ENCODE assay signal across 8 cellular contexts in the genomic region with DNA sequence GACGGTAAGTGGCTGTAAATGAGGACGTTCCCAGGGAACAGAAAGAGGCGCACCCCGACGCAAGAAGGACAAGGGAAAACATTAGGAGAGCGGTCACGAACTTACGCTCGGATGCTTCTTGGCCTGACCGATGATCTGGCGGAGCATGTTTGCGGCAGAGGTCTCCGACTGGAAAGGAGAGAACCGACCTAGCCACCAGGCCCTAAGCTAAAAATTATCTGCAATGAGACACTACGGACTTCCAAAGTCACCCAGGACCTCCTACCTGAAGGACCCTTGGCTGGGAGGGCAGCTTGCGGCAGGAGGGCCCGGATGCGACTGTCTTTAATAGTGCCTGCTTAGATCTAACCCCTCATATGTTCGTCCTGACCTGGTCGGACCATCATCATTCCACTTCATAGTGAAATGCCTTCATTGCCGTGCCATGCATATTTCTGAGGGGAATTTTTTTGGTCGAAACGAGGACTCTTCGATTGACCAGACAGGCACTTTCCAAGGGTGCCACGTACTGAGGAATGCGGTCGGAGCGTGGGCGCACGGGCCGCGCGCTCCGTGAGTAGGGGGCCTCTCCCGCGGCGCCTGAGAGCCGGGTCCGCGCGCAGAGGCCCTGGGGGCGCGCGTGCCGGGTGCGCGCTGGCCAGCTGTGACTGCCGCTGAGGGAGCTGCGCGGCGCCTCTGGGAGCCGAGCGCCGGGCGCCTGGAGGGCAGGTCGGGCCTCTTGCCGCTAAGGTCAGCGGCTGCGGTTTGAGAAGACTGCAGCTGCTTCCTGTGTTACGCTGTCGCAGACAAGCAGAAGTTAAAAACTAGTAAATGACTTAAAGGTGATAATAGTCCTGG. TPM values are rescaled to one million over a fixed set of nuclear protein-coding genes. Genes with fewer than 3 reads are reported as not detected.
DNase-seq lines count a peak whose midpoint lies in the region; ATAC-seq, FAIRE-seq and TF ChIP-seq lines count a peak whose summit lies in the region.

No MANE protein-coding gene starts in this region.

- peak; percentile 89 for DNase-seq in NCI-H2029 treated with DMSO at 0.1 percent for 48 hours (lab: John Stamatoyannopoulos, UW)
- peak; percentile 90 for DNase-seq in T1000 (lab: John Stamatoyannopoulos, UW)
- peak; percentile 88 for DNase-seq in GM12878 (ENCODE audit: low read depth, low spot score)
- peak; percentile 79 for DNase-seq in iPS DF 4.7 (ENCODE audit: extremely low read depth, low spot score)
- DNase-seq in sciatic nerve (ENCODE audit: low spot score) = peak; percentile 89

- TF ChIP-seq CTCF in 22Rv1 (IDR thresholded peaks at IDR 0.05) (no peak), GM12878 (IDR thresholded peaks at IDR 0.05 in 2 of 3, conservative IDR thresholded peaks at IDR 0.05 in 1 of 3; ENCODE audit: control insufficient read depth in 2 of 3, extremely low read depth in 1 of 3, insufficient read depth in 1 of 3, low read depth in 3 of 3, low read length in 3 of 3) (no peak)

- under 1% methylated on average over 61 of the region's 61 CpGs for WGBS in GM12878 (ENCODE audit: insufficient coverage, insufficient replicate concordance, low lambda C conversion rate, missing lambda C conversion rate)

- CTCF ChIA-PET in GM12878 (lab: Yijun Ruan, JAX) = interaction anchor here (0.6 kb wide), 1 partner anchor 10 kb away, joined by 3 read pairs; no protein-coding TSS in a partner anchor

- ATAC-seq in GM18517 (IDR thresholded peaks at IDR 0.05; ENCODE audit: unreplicated experiment) (peak; percentile 85), HG03025 (IDR thresholded peaks at IDR 0.05; ENCODE audit: low FRiP score, unreplicated experiment) (peak; percentile 87), GM12878 (peak; percentile 94), sciatic nerve (peak; percentile 99)

- H3K27ac ChIP-seq in 22Rv1 (peak overlapping the region; percentile 96), GM12878 (ENCODE audit: control insufficient read depth, insufficient read depth) (peak overlapping the region; percentile 98)

- TF ChIP-seq POLR2A in GM12878 (IDR thresholded peaks at IDR 0.05; ENCODE audit: low read depth, low read length) = peak; percentile 98

- SMC1A ChIA-PET in GM12878 (lab: Charles Lee; ENCODE audit: uncharacterized antibody, unreplicated experiment) = interaction anchor here (0.5 to 4.6 kb wide), 18 partner anchors 9 to 272 kb away, joined by 3 to 29 read pairs (median 4); a partner anchor contains a TSS

- no TSS peak for BruUV-seq in GM12878 (replicated peaks; lab: Mats Ljungman, UMichigan)

- intact Hi-C loops in GM12878 (cut with micrococcal nuclease; ENCODE audit: unreplicated experiment) = loop anchor here (1.0 to 5.0 kb wide), 3 partner anchors 33 to 392 kb away; a partner anchor contains a TSS
- intact Hi-C loops in sciatic nerve (cut with DNase I) = no loop called here

- peak overlapping the region; percentile 98 for H2AFZ ChIP-seq in GM12878 (ENCODE audit: control insufficient read depth, low read depth, low read length)

- peaks cover 33% of the 10 kb centered on the region for H3K79me2 ChIP-seq in GM12878 (ENCODE audit: control insufficient read depth, insufficient read depth, low read length)

- H4K20me1 ChIP-seq in GM12878 (ENCODE audit: control insufficient read depth, insufficient read depth) = no peaks in the 10 kb centered on the region

- peak overlapping the region; percentile 95 for H3K4me3 ChIP-seq in GM12878

- peak overlapping the region; percentile 91 for H3K9ac ChIP-seq in GM12878 (ENCODE audit: control insufficient read depth, insufficient read depth, low read length)

- peaks cover 3% of the 10 kb centered on the region; the same call in 1 of the 2 replicates for H3K4me1 ChIP-seq in GM12878 (ENCODE audit: control insufficient read depth, insufficient read depth, low read length)

- in situ Hi-C loops in GM12878 (cut with MboI) = loop anchor here (25.0 kb wide), 1 partner anchor 397 kb away; no protein-coding TSS in a partner anchor

- POLR2A ChIA-PET in GM12878 (lab: Charles Lee) = interaction anchor here (0.7 to 2.8 kb wide), 9 partner anchors 10 to 1134 kb away, joined by 3 to 22 read pairs (median 5); a partner anchor contains a TSS

- TF ChIP-seq RAD21 in GM12878 (IDR thresholded peaks at IDR 0.05; ENCODE audit: insufficient read depth, low read depth, low read length) = no peak; the same call in 1 of the 2 replicates

- FAIRE-seq in GM12878 (lab: Jason Lieb, UNC) = peak; percentile 92

- RAD21 ChIA-PET in GM12878 (lab: Charles Lee; ENCODE audit: unreplicated experiment) = interaction anchor here (0.6 to 3.3 kb wide), 10 partner anchors 12 to 272 kb away, joined by 3 to 15 read pairs (median 4); a partner anchor contains a TSS

- H3K9me3 ChIP-seq in GM12878 (replicated peaks; ENCODE audit: control insufficient read depth, insufficient read depth, low read length) = no peaks in the 10 kb centered on the region

- TF ChIP-seq EP300 in GM12878 (IDR thresholded peaks at IDR 0.05; ENCODE audit: borderline replicate concordance in 1 of 2, control insufficient read depth in 1 of 2, low read depth in 2 of 2, low read length in 2 of 2) = peak; percentile 45 to 61; a peak in 3 of 4 replicates

- H3K27me3 ChIP-seq in GM12878 (replicated peaks in 1 of 2; ENCODE audit: control insufficient read depth in 2 of 2, insufficient read depth in 2 of 2, low read length in 1 of 2) = no peaks in the 10 kb centered on the region

- peak overlapping the region; percentile 95 for H3K4me2 ChIP-seq in GM12878 (ENCODE audit: control insufficient read depth, insufficient read depth)

- H3K36me3 ChIP-seq in GM12878 (ENCODE audit: control insufficient read depth in 2 of 2, insufficient read depth in 2 of 2, low read length in 1 of 2) = no peaks in the 10 kb centered on the region; a peak in 1 of 4 replicates

TF ChIP-seq in GM12878, 131 proteins besides CTCF, POLR2A, EP300 and RAD21 (continues in another document):
- TF ChIP-seq, protein P1, sequence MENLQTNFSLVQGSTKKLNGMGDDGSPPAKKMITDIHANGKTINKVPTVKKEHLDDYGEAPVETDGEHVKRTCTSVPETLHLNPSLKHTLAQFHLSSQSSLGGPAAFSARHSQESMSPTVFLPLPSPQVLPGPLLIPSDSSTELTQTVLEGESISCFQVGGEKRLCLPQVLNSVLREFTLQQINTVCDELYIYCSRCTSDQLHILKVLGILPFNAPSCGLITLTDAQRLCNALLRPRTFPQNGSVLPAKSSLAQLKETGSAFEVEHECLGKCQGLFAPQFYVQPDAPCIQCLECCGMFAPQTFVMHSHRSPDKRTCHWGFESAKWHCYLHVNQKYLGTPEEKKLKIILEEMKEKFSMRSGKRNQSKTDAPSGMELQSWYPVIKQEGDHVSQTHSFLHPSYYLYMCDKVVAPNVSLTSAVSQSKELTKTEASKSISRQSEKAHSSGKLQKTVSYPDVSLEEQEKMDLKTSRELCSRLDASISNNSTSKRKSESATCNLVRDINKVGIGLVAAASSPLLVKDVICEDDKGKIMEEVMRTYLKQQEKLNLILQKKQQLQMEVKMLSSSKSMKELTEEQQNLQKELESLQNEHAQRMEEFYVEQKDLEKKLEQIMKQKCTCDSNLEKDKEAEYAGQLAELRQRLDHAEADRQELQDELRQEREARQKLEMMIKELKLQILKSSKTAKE (IDR thresholded peaks at IDR 0.05; ENCODE audit: low read depth, poor library complexity, severe bottlenecking) = no peak
- TF ChIP-seq, protein P2, sequence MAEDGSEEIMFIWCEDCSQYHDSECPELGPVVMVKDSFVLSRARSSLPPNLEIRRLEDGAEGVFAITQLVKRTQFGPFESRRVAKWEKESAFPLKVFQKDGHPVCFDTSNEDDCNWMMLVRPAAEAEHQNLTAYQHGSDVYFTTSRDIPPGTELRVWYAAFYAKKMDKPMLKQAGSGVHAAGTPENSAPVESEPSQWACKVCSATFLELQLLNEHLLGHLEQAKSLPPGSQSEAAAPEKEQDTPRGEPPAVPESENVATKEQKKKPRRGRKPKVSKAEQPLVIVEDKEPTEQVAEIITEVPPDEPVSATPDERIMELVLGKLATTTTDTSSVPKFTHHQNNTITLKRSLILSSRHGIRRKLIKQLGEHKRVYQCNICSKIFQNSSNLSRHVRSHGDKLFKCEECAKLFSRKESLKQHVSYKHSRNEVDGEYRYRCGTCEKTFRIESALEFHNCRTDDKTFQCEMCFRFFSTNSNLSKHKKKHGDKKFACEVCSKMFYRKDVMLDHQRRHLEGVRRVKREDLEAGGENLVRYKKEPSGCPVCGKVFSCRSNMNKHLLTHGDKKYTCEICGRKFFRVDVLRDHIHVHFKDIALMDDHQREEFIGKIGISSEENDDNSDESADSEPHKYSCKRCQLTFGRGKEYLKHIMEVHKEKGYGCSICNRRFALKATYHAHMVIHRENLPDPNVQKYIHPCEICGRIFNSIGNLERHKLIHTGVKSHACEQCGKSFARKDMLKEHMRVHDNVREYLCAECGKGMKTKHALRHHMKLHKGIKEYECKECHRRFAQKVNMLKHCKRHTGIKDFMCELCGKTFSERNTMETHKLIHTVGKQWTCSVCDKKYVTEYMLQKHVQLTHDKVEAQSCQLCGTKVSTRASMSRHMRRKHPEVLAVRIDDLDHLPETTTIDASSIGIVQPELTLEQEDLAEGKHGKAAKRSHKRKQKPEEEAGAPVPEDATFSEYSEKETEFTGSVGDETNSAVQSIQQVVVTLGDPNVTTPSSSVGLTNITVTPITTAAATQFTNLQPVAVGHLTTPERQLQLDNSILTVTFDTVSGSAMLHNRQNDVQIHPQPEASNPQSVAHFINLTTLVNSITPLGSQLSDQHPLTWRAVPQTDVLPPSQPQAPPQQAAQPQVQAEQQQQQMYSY (CRISPR knock-in tag; IDR thresholded peaks at IDR 0.05) = no peak
- peak; percentile 35; the same call in 1 of the 2 replicates for TF ChIP-seq CREM (IDR thresholded peaks at IDR 0.05; ENCODE audit: low read depth)

RNA-seq across cellular contexts. Expression of a gene that starts 33.5 kb away (rescaled TPM):
- 294 and 332 TPM in 2 replicates for total RNA-seq in GM12878 (2013; cell fraction: nucleolus; rRNA removed)
- 34.9 and 37.4 TPM in 2 replicates for total RNA-seq in GM12878 (2014; rRNA removed)
- total RNA-seq in GM12878 (2014; rRNA removed; fragmentation: Illumina TruSeq; extraction: Trizol) = 47.1 and 50.0 TPM in 2 replicates
- 32.5 and 35.3 TPM in 2 replicates for total RNA-seq in GM12878 (2021)
- polyA plus RNA-seq in GM12878 (2011; ENCODE audit: low read depth) = 9.8 TPM
- 34.9 and 56.9 TPM in 2 replicates for polyA plus RNA-seq in GM12878 (2011; rRNA removed)
- polyA plus RNA-seq in GM12878 (2011; cell fraction: cytosol; rRNA removed) = 11.7 and 13.9 TPM in 2 replicates
- 39.4 and 44.7 TPM in 2 replicates for polyA plus RNA-seq in GM12878 (2011; cell fraction: nucleus; rRNA removed)
- polyA plus RNA-seq in GM12878 (2012) = 17.7 and 17.9 TPM in 2 replicates
- polyA plus RNA-seq in GM12878 (2014; fragmentation: Illumina TruSeq; extraction: Trizol) = 29.0 and 31.7 TPM in 2 replicates
- polyA plus RNA-seq in GM12878 (2014; fragmentation: Nextera tagmentation; extraction: Ambion mirVana) = 10 to 100 TPM; 25.3 to 30.9 TPM
- 19.5 and 21.3 TPM in 2 replicates for polyA plus RNA-seq in GM12878 (2014; rRNA removed)
- polyA plus RNA-seq in GM12878 (2016; fragmentation: Nextera tagmentation; extraction: Ambion mirVana) = 10 to 100 TPM; 23.5 to 24.4 TPM
- 40.0 and 70.5 TPM in 2 replicates for polyA minus RNA-seq in GM12878 (2011; rRNA and poly(A)+ RNA removed)
- 10.6 and 16.5 TPM in 2 replicates for polyA minus RNA-seq in GM12878 (2011; cell fraction: cytosol; rRNA and poly(A)+ RNA removed)
- polyA minus RNA-seq in GM12878 (2011; cell fraction: nucleus; rRNA and poly(A)+ RNA removed) = 99.5 and 148 TPM in 2 replicates
- total RNA-seq in sciatic nerve = 50.3 TPM

Comparison
In these comparisons a context has a peak if more than half of its experiments do, and no peak if none do; other contexts are left out.
1. Peak in every context shown above with its lines: DNase-seq, ATAC-seq, H3K4me3 ChIP-seq and H3K27ac ChIP-seq.